Comparison of ENCODE assay signal across 25 cellular contexts in the genomic region with DNA sequence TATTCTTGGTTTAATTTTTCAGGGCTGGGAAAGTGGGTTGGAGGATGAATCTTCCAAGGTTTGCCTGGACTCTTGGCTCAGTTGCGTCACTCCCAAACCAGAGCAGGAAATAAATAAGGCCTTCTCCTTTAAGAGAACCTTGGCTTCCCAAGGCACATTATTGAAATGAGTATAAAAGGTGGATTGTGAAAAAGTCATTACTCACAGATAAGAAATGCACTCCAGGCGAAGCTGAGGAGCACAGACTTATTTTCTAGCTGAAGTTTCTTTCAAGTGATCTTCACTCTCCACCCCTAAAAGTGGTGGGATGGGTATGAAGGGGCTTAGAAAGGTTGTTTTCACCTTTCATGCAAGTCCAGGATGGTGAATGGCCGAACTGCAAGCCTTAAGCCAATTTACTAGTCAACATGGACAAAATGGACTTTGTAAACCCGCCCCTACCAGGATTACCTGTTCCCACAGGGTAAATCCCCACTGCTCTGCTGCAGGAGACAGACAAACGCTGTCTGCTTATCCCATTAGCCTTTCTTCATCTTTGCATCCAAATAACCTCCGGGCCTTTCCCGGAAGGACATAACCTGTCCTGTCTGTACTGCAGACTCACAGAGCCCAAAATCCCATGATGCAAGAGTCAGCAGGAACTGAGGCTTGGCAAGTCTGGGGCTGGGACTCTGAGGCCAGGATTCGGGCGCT.
DNase-seq lines count a peak whose midpoint lies in the region; ATAC-seq lines count a peak whose summit lies in the region.
"Had no signal": no experiment of that assay in that cellular context is flagged by ENCODE, and none has a peak within 500 bp of the region (broad histone marks: within the 10 kb centered on the region; RNA-seq: fewer than 3 reads in every experiment).

No MANE protein-coding gene starts in this region.

- in situ Hi-C loops in ACHN (cut with HindIII; ENCODE audit: low pct_ligation_motif_present, low pct_unique_long_range_greater_than_20kb, low sequenced_read_pairs) = no loop called here

- H3K27ac ChIP-seq in skin epidermis = peak overlapping the region in 16 of 21 experiments; percentile 6 to 83 (median 63)
- H3K27ac ChIP-seq: KMS-11, sigmoid colon, SJCRH30, tibial nerve had no signal

- no peak for ATAC-seq in GM21360 (IDR thresholded peaks at IDR 0.05; ENCODE audit: unreplicated experiment)
- ATAC-seq: activated naive CD4-positive, alpha-beta T cell treated with anti-CD3 and anti-CD28 coated beads, Interleukin-2, amount 50 U/mL, for 72 hours; activated T-cell treated with anti-CD3 and anti-CD28 coated beads, Interleukin-2, amount 50 U/mL, for 72 hours; left ventricle myocardium superior; stimulated activated naive CD8-positive, alpha-beta T cell treated with anti-CD3 and anti-CD28 coated beads, Interleukin-15, Interleukin-2, amounts not matched to agents 100 U/mL and 50 U/mL, for 24 hours; WTC11 had no signal

- DNase-seq in HPDE6-E6E7 (ENCODE audit: extremely low spot score) = peak; percentile 57
- peak; percentile 59 for DNase-seq in astrocyte of the hippocampus (ENCODE audit: low read depth, low spot score)
- peak; percentile 60 for DNase-seq in islet precursor cell
- no peak for DNase-seq in activated naive CD4-positive, alpha-beta T cell treated with anti-CD3 and anti-CD28 coated beads, Interleukin-2, amount 50 U/mL, for 16 hours
- no peak for DNase-seq in DMS53 treated with DMSO at 0.1 percent for 48 hours (lab: John Stamatoyannopoulos, UW; ENCODE audit: unreplicated experiment)
- DNase-seq in ACHN = no peak
- DNase-seq: activated CD4-positive, alpha-beta memory T cell treated with anti-CD3 and anti-CD28 coated beads, Interleukin-2, amount 10 ng/mL, durations not matched to agents 7 days and 5 days; activated T-cell treated with anti-CD3 and anti-CD28 coated beads, Interleukin-2, amount 50 U/mL, for 72 hours; dermis blood vessel endothelial cell; erythroblast; glutamatergic neuron; left ventricle myocardium superior; NCI-H526 treated with DMSO at 0.1 percent for 48 hours; OCI-M1; sigmoid colon; SJCRH30; stimulated activated CD4-positive, alpha-beta T cell treated with anti-CD3 and anti-CD28 coated beads, Interleukin-2, amount 100 ng/mL, for 24 hours; stimulated activated naive CD8-positive, alpha-beta T cell treated with anti-CD3 and anti-CD28 coated beads, Interleukin-15, Interleukin-2, amounts not matched to agents 100 U/mL and 50 U/mL, for 24 hours; T-helper 2 cell had no signal

- no peak overlapping the region for H3K4me3 ChIP-seq in skin epidermis
- H3K4me3 ChIP-seq: sigmoid colon, SJCRH30, tibial nerve had no signal

Comparison
In these comparisons a context has a peak if more than half of its experiments do, and no peak if none do; other contexts are left out.
1. DNase-seq: peak in HPDE6-E6E7 (single experiment), astrocyte of the hippocampus (single experiment) and islet precursor cell (single experiment); none in activated naive CD4-positive, alpha-beta T cell treated with anti-CD3 and anti-CD28 coated beads, Interleukin-2, amount 50 U/mL, for 16 hours (single experiment), DMS53 treated with DMSO at 0.1 percent for 48 hours (single experiment) and ACHN (single experiment).